ENCODE assay signal across 14 cellular contexts in genomic region chr1:21314797-21315396, GRCh38. TPM values are rescaled to one million over a fixed set of nuclear protein-coding genes. Genes with fewer than 3 reads are reported as not detected.
A peak's percentile ranks its signal among the peaks of the same experiment; 100 is the strongest.
DNase-seq lines count a peak whose midpoint lies in the region; ATAC-seq and TF ChIP-seq lines count a peak whose summit lies in the region.
"Had no signal": no experiment of that assay in that cellular context is flagged by ENCODE, and none has a peak within 500 bp of the region (broad histone marks: within the 10 kb centered on the region; RNA-seq: fewer than 3 reads in every experiment).

No MANE protein-coding gene starts in this region.

- ATAC-seq in GM18907 (IDR thresholded peaks at IDR 0.05; ENCODE audit: unreplicated experiment), result no peak
- ATAC-seq: stimulated activated naive CD8-positive, alpha-beta T cell treated with anti-CD3 and anti-CD28 coated beads, Interleukin-15, Interleukin-2, amounts not matched to agents 100 U/mL and 50 U/mL, for 24 hours had no signal

- H3K4me3 Mint-ChIP-seq in activated T-cell treated with anti-CD3 and anti-CD28 coated beads, Interleukin-2, amount 50 U/mL, for 24 hours, result no peak overlapping the region
- H3K4me3 Mint-ChIP-seq: activated B cell treated with CpG ODN at 0.5 μM for 24 hours; CD8-positive, alpha-beta memory T cell had no signal

- H3K27me3 Mint-ChIP-seq in activated T-cell treated with anti-CD3 and anti-CD28 coated beads, Interleukin-2, amount 50 U/mL, for 24 hours, result no peaks in the 10 kb centered on the region
- H3K27me3 Mint-ChIP-seq: activated B cell treated with CpG ODN at 0.5 μM for 24 hours; CD8-positive, alpha-beta memory T cell had no signal

- H3K9ac ChIP-seq in muscle layer of colon (ENCODE audit: low read length), result no peak overlapping the region

- DNase-seq in activated T-cell treated with anti-CD3 and anti-CD28 coated beads, Interleukin-2, amount 50 U/mL, for 24 hours, result no peak
- DNase-seq in activated T-cell treated with anti-CD3 and anti-CD28 coated beads for 4 hours (no peak), caudate nucleus (lab: John Stamatoyannopoulos, UW) (no peak), thyroid gland (no peak), NCI-H2107 (lab: John Stamatoyannopoulos, UW) (no peak)
- DNase-seq in stimulated activated CD4-positive, alpha-beta T cell treated with anti-CD3 and anti-CD28 coated beads, Interleukin-12 subunit alpha, Interleukin-12 subunit beta, amount 100 ng/mL, for 4 hours, result no peak
- DNase-seq: activated B cell treated with CpG ODN at 0.5 μM for 24 hours; activated CD8-positive, alpha-beta memory T cell treated with anti-CD3 and anti-CD28 coated beads, Interleukin-2, amount 50 U/mL, for 4 hours; CD8-positive, alpha-beta memory T cell; colonic mucosa; HCEC 1CT; stimulated activated naive CD8-positive, alpha-beta T cell treated with anti-CD3 and anti-CD28 coated beads, Interleukin-15, Interleukin-2, amounts not matched to agents 100 U/mL and 50 U/mL, for 24 hours had no signal

- H3K9me3 Mint-ChIP-seq in activated T-cell treated with anti-CD3 and anti-CD28 coated beads, Interleukin-2, amount 50 U/mL, for 24 hours, result no peaks in the 10 kb centered on the region
- H3K9me3 Mint-ChIP-seq: activated B cell treated with CpG ODN at 0.5 μM for 24 hours; CD8-positive, alpha-beta memory T cell had no signal

- TF ChIP-seq POLR2A in thyroid gland (IDR thresholded peaks at IDR 0.05), result no peak

- 83 to 91% methylated on average over 2 of the region's 2 CpGs for WGBS in thyroid gland, 2 donors

- H3K27ac ChIP-seq in caudate nucleus (ENCODE audit: low read depth, low read length), result peak overlapping the region; percentile 80
- H3K27ac ChIP-seq in muscle layer of colon (ENCODE audit: low read depth, low read length), result peak overlapping the region; percentile 12
- H3K27ac ChIP-seq in thyroid gland, result peak overlapping the region in 2 of 3 donors; percentile 24 to 79
- H3K27ac ChIP-seq: colonic mucosa had no signal

- intact Hi-C loops in thyroid gland (cut with DNase I), result no loop called here

- peaks cover 64% of the 10 kb centered on the region for H3K36me3 Mint-ChIP-seq in activated T-cell treated with anti-CD3 and anti-CD28 coated beads, Interleukin-2, amount 50 U/mL, for 24 hours (ENCODE audit: low read depth)

- no peak overlapping the region for H3K4me3 ChIP-seq in muscle layer of colon (ENCODE audit: low read depth in 1 of 2, low read length in 2 of 2)
- no peak overlapping the region for H3K4me3 ChIP-seq in thyroid gland (replicated peaks in 1 of 3)
- H3K4me3 ChIP-seq: colonic mucosa had no signal

- no peaks in the 10 kb centered on the region for H3K36me3 ChIP-seq in muscle layer of colon (ENCODE audit: insufficient read depth, low read length)
- H3K36me3 ChIP-seq in thyroid gland, result no peaks in the 10 kb centered on the region
- H3K36me3 ChIP-seq: colonic mucosa had no signal

- H3K27ac Mint-ChIP-seq in activated T-cell treated with anti-CD3 and anti-CD28 coated beads, Interleukin-2, amount 50 U/mL, for 24 hours, result peak overlapping the region; percentile 67
- H3K27ac Mint-ChIP-seq: activated B cell treated with CpG ODN at 0.5 μM for 24 hours had no signal

- no peaks in the 10 kb centered on the region for H3K27me3 ChIP-seq in muscle layer of colon (ENCODE audit: control insufficient read depth in 1 of 2, insufficient read depth in 2 of 2, low read length in 2 of 2)
- no peaks in the 10 kb centered on the region for H3K27me3 ChIP-seq in thyroid gland
- H3K27me3 ChIP-seq: colonic mucosa had no signal

- peaks cover 58% of the 10 kb centered on the region for H3K4me1 Mint-ChIP-seq in activated T-cell treated with anti-CD3 and anti-CD28 coated beads, Interleukin-2, amount 50 U/mL, for 24 hours (ENCODE audit: low read depth)

- peaks cover 84% of the 10 kb centered on the region for H3K4me1 ChIP-seq in muscle layer of colon (ENCODE audit: insufficient read depth, low read length)
- H3K4me1 ChIP-seq in thyroid gland, result peaks cover 32 to 80% of the 10 kb centered on the region in 2 donors
- H3K4me1 ChIP-seq: colonic mucosa had no signal

- TF ChIP-seq CTCF in thyroid gland (IDR thresholded peaks at IDR 0.05), result no peak

- H3K9me3 ChIP-seq in muscle layer of colon (ENCODE audit: low read length), result no peaks in the 10 kb centered on the region
- H3K9me3 ChIP-seq in thyroid gland, result no peaks in the 10 kb centered on the region
- H3K9me3 ChIP-seq: colonic mucosa had no signal

RNA-seq across cellular contexts. Expression of gene ECE1, which starts 24.6 kb away (rescaled TPM):
- 100 to 1,000 TPM in 2 of 4 donors, 10 to 100 TPM in 2; 74.5 to 146 (median 97.2) TPM for total RNA-seq in thyroid gland

Comparison
In these comparisons a context has a peak if more than half of its experiments do, and no peak if none do; other contexts are left out.
1. H3K27ac ChIP-seq: peak in every context shown above with its lines; median percentile 80 in caudate nucleus; 52 in thyroid gland; 12 in muscle layer of colon.